ENCODE assay signal across 15 cellular contexts in the genomic region with DNA sequence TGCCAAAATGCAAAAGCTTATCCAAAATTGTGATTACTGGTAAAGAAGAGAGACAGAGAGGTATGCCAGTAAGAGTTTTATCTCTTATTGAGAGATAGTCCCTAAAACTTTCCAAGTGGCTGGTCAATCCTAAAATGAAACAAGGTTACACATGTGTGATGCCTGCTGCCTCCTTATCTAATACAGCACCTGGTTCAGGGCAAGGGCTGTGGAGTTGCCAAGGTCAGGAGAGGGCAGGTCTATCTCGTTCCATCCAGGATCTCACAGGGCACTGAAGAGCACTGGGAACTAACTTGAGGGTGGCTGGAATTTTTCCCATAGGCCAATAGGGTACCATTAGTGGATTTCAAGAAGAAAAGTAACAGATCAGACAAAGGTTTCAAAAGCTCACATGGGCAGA. TPM values are rescaled to one million over a fixed set of nuclear protein-coding genes. Genes with fewer than 3 reads are reported as not detected.
DNase-seq lines count a peak whose midpoint lies in the region; ATAC-seq and TF ChIP-seq lines count a peak whose summit lies in the region.
"Had no signal": no experiment of that assay in that cellular context is flagged by ENCODE, and none has a peak within 500 bp of the region (broad histone marks: within the 10 kb centered on the region; RNA-seq: fewer than 3 reads in every experiment).

No MANE protein-coding gene starts in this region.

- H3K4me3 Mint-ChIP-seq in activated T-cell treated with anti-CD3 and anti-CD28 coated beads, Interleukin-2, amount 50 U/mL, for 72 hours, result peak overlapping the region; percentile 4 to 46
- peak overlapping the region; percentile 81 for H3K4me3 Mint-ChIP-seq in T-helper 17 cell

- peaks cover 94% of the 10 kb centered on the region for H3K4me1 Mint-ChIP-seq in activated T-cell treated with anti-CD3 and anti-CD28 coated beads, Interleukin-2, amount 50 U/mL, for 72 hours (ENCODE audit: low read depth)
- H3K4me1 Mint-ChIP-seq in T-helper 17 cell, result peaks cover 83% of the 10 kb centered on the region

- no peak overlapping the region for H3K4me3 ChIP-seq in stomach
- H3K4me3 ChIP-seq in left lung, result no peak overlapping the region
- H3K4me3 ChIP-seq: adrenal gland, coronary artery, pancreas, skin epidermis had no signal

- intact Hi-C loops in stomach (cut with DNase I; ENCODE audit: low total_unique reads) (no loop called here), left lung (cut with DNase I) (no loop called here)

- no peak for TF ChIP-seq POLR2A in erythroblast (IDR thresholded peaks at IDR 0.05; ENCODE audit: low read length)
- no peak for TF ChIP-seq POLR2A in stomach (IDR thresholded peaks at IDR 0.05)

- H3K36me3 ChIP-seq in stomach, result peaks cover 0 to 5% (median 0%) of the 10 kb centered on the region in 4 donors
- H3K36me3 ChIP-seq in left lung, result peaks cover 0 to 10% of the 10 kb centered on the region in 2 donors
- H3K36me3 ChIP-seq: adrenal gland, pancreas had no signal

- H3K9me3 Mint-ChIP-seq in activated T-cell treated with anti-CD3 and anti-CD28 coated beads, Interleukin-2, amount 50 U/mL, for 72 hours, result no peaks in the 10 kb centered on the region

- H3K27ac Mint-ChIP-seq in activated T-cell treated with anti-CD3 and anti-CD28 coated beads, Interleukin-2, amount 50 U/mL, for 72 hours, result peak overlapping the region; percentile 76
- peak overlapping the region; percentile 91 for H3K27ac Mint-ChIP-seq in T-helper 17 cell

- H3K27ac ChIP-seq in stomach, result peak overlapping the region in 3 of 5 donors; percentile 68 to 79 (median 76)
- no peak overlapping the region for H3K27ac ChIP-seq in left lung
- H3K27ac ChIP-seq: pancreas, skin epidermis had no signal

- no peak for TF ChIP-seq CTCF in stomach (IDR thresholded peaks at IDR 0.05)
- no peak for TF ChIP-seq CTCF in left lung (IDR thresholded peaks at IDR 0.05)

- H3K9me3 ChIP-seq in T-helper 17 cell (ENCODE audit: control insufficient read depth, low read length, poor library complexity, severe bottlenecking) (no peaks in the 10 kb centered on the region), stomach (no peaks in the 10 kb centered on the region), left lung (no peaks in the 10 kb centered on the region)
- H3K9me3 ChIP-seq: adrenal gland, pancreas had no signal

- no peak for ATAC-seq in activated T-cell treated with anti-CD3 and anti-CD28 coated beads, Interleukin-2, amount 50 U/mL, for 72 hours (replicated peaks in 1 of 2)
- ATAC-seq in T-helper 17 cell (no peak), left lung (no peak), GM21529 (IDR thresholded peaks at IDR 0.05; ENCODE audit: unreplicated experiment) (no peak)
- ATAC-seq: esophagus mucosa had no signal

- H3K36me3 Mint-ChIP-seq in activated T-cell treated with anti-CD3 and anti-CD28 coated beads, Interleukin-2, amount 50 U/mL, for 72 hours (ENCODE audit: insufficient read depth in 2 of 2), result peaks cover 14 to 19% of the 10 kb centered on the region in 2 donors
- peaks cover 4% of the 10 kb centered on the region for H3K36me3 Mint-ChIP-seq in T-helper 17 cell (ENCODE audit: low read depth)

- H3K27me3 ChIP-seq in stomach, result no peaks in the 10 kb centered on the region
- H3K27me3 ChIP-seq in left lung, result no peaks in the 10 kb centered on the region
- H3K27me3 ChIP-seq: adrenal gland, pancreas had no signal

- DNase-seq in activated T-cell treated with anti-CD3 and anti-CD28 coated beads, Interleukin-2, amount 50 U/mL, for 72 hours, result no peak
- DNase-seq in activated T-cell treated with anti-CD3 and anti-CD28 coated beads for 4 hours, result no peak
- no peak for DNase-seq in T-helper 17 cell
- peak; percentile 52 to 70 for DNase-seq in erythroblast (lab: John Stamatoyannopoulos, UW)
- DNase-seq in stomach, result no peak
- DNase-seq in left lung, result no peak
- DNase-seq in SKM-1 (lab: John Stamatoyannopoulos, UW; ENCODE audit: unreplicated experiment), result no peak
- DNase-seq: adrenal gland, midbrain, NCI-H82, pancreas had no signal

- H3K27me3 Mint-ChIP-seq in activated T-cell treated with anti-CD3 and anti-CD28 coated beads, Interleukin-2, amount 50 U/mL, for 72 hours (ENCODE audit: low read depth), result no peaks in the 10 kb centered on the region
- no peaks in the 10 kb centered on the region for H3K27me3 Mint-ChIP-seq in T-helper 17 cell

- no peak for TF ChIP-seq EP300 in stomach (IDR thresholded peaks at IDR 0.05)

- H3K4me1 ChIP-seq in stomach, result peaks cover 34 to 92% (median 67%) of the 10 kb centered on the region in 4 donors
- peaks cover 5 to 39% of the 10 kb centered on the region in 2 donors for H3K4me1 ChIP-seq in left lung

- WGBS in stomach, 5 donors, result 29 to 71% (median 49%) methylated on average over 1 of the region's 1 CpG

RNA-seq across cellular contexts. Expression of a gene that starts 18.2 kb away (rescaled TPM):
- total RNA-seq in activated T-cell treated with anti-CD3 and anti-CD28 coated beads, Interleukin-2, amount 50 U/mL, for 72 hours, result 10 to 100 TPM; 90.8 to 91.1 TPM
- total RNA-seq in T-helper 17 cell (100 to 1,000 TPM; 114 to 120 TPM), stomach (100 to 1,000 TPM in 1 of 5 donors, 10 to 100 TPM in 4; 19.6 to 117 (median 79.7) TPM), left lung (10 to 100 TPM; 49.3 to 68.5 TPM)
- polyA plus RNA-seq in stomach, result 10 to 100 TPM; 14.0 to 27.3 (median 26.0) TPM

Comparison
In these comparisons a context has a peak if more than half of its experiments do, and no peak if none do; other contexts are left out.
1. DNase-seq: peak in erythroblast (2 of 2); none in activated T-cell treated with anti-CD3 and anti-CD28 coated beads, Interleukin-2, amount 50 U/mL, for 72 hours (0 of 2), activated T-cell treated with anti-CD3 and anti-CD28 coated beads for 4 hours (single experiment), T-helper 17 cell (0 of 3), stomach (single experiment), left lung (0 of 2) and SKM-1 (single experiment).
2. H3K27ac ChIP-seq: peak in stomach (3 of 5); none in left lung (0 of 2).